ENCODE assay signal across 12 cellular contexts in the genomic region with DNA sequence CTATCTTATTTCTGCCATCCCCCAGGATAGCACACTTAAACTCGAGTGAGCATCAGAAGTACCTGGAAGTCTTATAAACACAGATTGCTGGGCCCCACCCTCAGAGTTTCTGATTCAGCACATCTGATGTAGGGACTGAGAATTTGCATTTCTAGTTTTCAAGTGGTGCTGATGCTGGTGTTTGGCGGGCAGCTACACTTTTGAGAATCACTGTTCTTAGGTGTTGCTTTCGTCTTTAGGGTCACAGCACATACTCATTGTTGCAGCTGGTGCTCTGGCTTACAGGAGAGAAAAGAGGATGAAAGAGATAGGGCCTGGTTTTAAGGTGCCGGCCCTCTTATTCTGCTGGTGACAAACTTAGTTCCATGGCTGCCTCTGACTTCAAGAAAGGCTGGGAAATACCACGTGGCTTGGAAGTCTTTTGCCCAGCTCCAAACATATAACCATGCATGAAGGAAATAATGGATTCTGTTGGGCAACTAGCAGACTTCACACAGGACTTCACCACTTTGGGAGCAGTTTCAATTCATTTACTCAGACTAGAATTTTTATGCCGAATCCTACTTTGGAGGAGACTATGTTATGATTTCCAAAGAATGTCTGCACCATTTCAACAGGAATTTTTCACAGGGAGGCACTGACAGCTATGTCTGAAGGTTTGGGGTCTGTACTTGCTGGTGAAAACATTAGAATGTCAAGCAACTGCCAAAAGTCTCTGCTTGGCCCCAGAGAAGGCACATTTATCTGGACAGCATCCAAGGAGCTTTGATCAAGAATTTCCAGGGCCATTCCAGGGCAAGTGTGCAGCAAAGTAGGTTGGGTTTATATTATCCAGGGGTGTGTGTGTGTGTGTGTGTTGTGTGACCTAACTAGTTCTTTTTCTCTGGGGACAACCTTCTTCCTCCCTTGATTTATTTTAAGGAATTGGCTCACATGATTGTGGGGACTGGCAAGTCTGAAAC. TPM values are rescaled to one million over a fixed set of nuclear protein-coding genes. Genes with fewer than 3 reads are reported as not detected.
DNase-seq lines count a peak whose midpoint lies in the region; ATAC-seq, FAIRE-seq and TF ChIP-seq lines count a peak whose summit lies in the region.
"Had no signal": no experiment of that assay in that cellular context is flagged by ENCODE, and none has a peak within 500 bp of the region (broad histone marks: within the 10 kb centered on the region; RNA-seq: fewer than 3 reads in every experiment).

No MANE protein-coding gene starts in this region.

- H3K4me3 ChIP-seq in heart right ventricle = no peak overlapping the region

- DNase-seq in Right ventricle myocardium inferior (ENCODE audit: missing footprints) (no peak), cardiac septum (ENCODE audit: low spot score) (no peak), heart right ventricle (peak in 1 of 2 donors; percentile 70), posterior cingulate gyrus (no peak), T-helper 1 cell (no peak), H54 (ENCODE audit: insufficient read length, low spot score) (no peak), inferior parietal cortex (ENCODE audit: extremely low spot score) (no peak)
- DNase-seq: activated gamma-delta T cell treated with Interleukin-2 at 50 U/mL for 16 hours, OCI-M1 had no signal

- peak overlapping the region in 9 of 10 donors; percentile 23 to 78 (median 62) for H3K27ac ChIP-seq in heart right ventricle

- no peaks in the 10 kb centered on the region for H3K9me3 ChIP-seq in heart right ventricle

- FAIRE-seq in H54 (lab: Jason Lieb, UNC) = no peak
- FAIRE-seq: A204.1, islet of Langerhans had no signal

- TF ChIP-seq CTCF in heart right ventricle (IDR thresholded peaks at IDR 0.05) = no peak

- 51 to 53% methylated on average over 6 of the region's 6 CpGs for WGBS in heart right ventricle, 2 donors

- H3K4me1 ChIP-seq in heart right ventricle = peaks cover 16 to 61% (median 43%) of the 10 kb centered on the region in 9 donors

- intact Hi-C loops in Right ventricle myocardium inferior (cut with DNase I) = no loop called here
- intact Hi-C loops in cardiac septum (cut with DNase I) = no loop called here
- intact Hi-C loops in heart right ventricle (cut with DNase I) = no loop called here
- intact Hi-C loops in posterior cingulate gyrus (cut with DNase I) = no loop called here

- H3K36me3 ChIP-seq in heart right ventricle = no peaks in the 10 kb centered on the region

- ATAC-seq in Right ventricle myocardium inferior (peak; percentile 76), HG03565 (IDR thresholded peaks at IDR 0.05; ENCODE audit: unreplicated experiment) (peak; percentile 93), heart right ventricle (peak; percentile 36 to 85 (median 80))

- no peak for TF ChIP-seq POLR2A in H54 (IDR thresholded peaks at IDR 0.05; ENCODE audit: low read depth, low read length)

- no peaks in the 10 kb centered on the region for H3K27me3 ChIP-seq in heart right ventricle

RNA-seq across cellular contexts. Expression of a gene that starts 6.9 kb away (rescaled TPM):
- 3.5 TPM for total RNA-seq in Right ventricle myocardium inferior
- total RNA-seq in cardiac septum = 2.1 TPM
- 1 to 10 TPM; 2.1 to 5.4 (median 3.2) TPM for total RNA-seq in heart right ventricle
- 1 to 10 TPM; 1.9 to 2.4 TPM for polyA plus RNA-seq in heart right ventricle

RNA-seq across cellular contexts. Expression of a gene that starts 12.4 kb away (rescaled TPM):
- total RNA-seq in Right ventricle myocardium inferior (48.1 TPM), cardiac septum (17.3 TPM), heart right ventricle (10 to 100 TPM; 12.3 to 57.3 (median 26.9) TPM)
- 10 to 100 TPM; 14.2 to 56.3 TPM for polyA plus RNA-seq in heart right ventricle
